8 cellular contexts compared by ENCODE assay signal in genomic region chr5:107673368-107674136, GRCh38. TPM values are rescaled to one million over a fixed set of nuclear protein-coding genes. Genes with fewer than 3 reads are reported as not detected.
A peak's percentile ranks its signal among the peaks of the same experiment; 100 is the strongest.
DNase-seq lines count a peak whose midpoint lies in the region; ATAC-seq and FAIRE-seq lines count a peak whose summit lies in the region.

No MANE protein-coding gene starts in this region.

- H3K36me3 ChIP-seq in NT2/D1 (ENCODE audit: insufficient read depth, insufficient read length, low read length) = no peaks in the 10 kb centered on the region

- no peak for FAIRE-seq in HTR-8/SVneo (lab: Jason Lieb, UNC)

- H3K9ac ChIP-seq in NT2/D1 (ENCODE audit: insufficient read length, low read depth) = peak overlapping the region; percentile 74

- H3K4me3 ChIP-seq in NT2/D1 (ENCODE audit: insufficient read length, low read depth) = peak overlapping the region; percentile 55

- peak overlapping the region; percentile 90 for H3K27ac ChIP-seq in epithelial cell of prostate

- H3K9me3 ChIP-seq in NT2/D1 (ENCODE audit: insufficient read depth, low read length) = no peaks in the 10 kb centered on the region

- ATAC-seq in GM21390 (IDR thresholded peaks at IDR 0.05; ENCODE audit: unreplicated experiment) = peak; percentile 63

- DNase-seq in Caki2 (ENCODE audit: low read depth) (peak; percentile 82), HTR-8/SVneo (ENCODE audit: insufficient read length, low spot score) (peak; percentile 75), NT2/D1 (ENCODE audit: low read depth, low spot score) (no peak), activated T-cell treated with anti-CD3 and anti-CD28 coated beads for 4 hours (peak; percentile 56), epithelial cell of prostate (ENCODE audit: low read depth, low spot score) (no peak), mucosa of gallbladder (ENCODE audit: low spot score) (peak; percentile 90)
- DNase-seq in stimulated activated CD8-positive, alpha-beta memory T cell treated with anti-CD3 and anti-CD28 coated beads, Interleukin-4, amount 100 ng/mL, for 24 hours (ENCODE audit: low read depth) = peak; percentile 68

- no peaks in the 10 kb centered on the region for H3K4me1 ChIP-seq in NT2/D1 (ENCODE audit: insufficient read depth, insufficient read length)

- peaks cover 7% of the 10 kb centered on the region for H3K27me3 ChIP-seq in NT2/D1 (ENCODE audit: insufficient read depth, insufficient read length)

- in situ Hi-C loops in Caki2 (cut with HindIII; ENCODE audit: low pct_unique_long_range_greater_than_20kb, low sequenced_read_pairs) = no loop called here

RNA-seq across cellular contexts. Expression of gene EFNA5, which starts 2.8 kb away (rescaled TPM):
- total RNA-seq in Caki2 (2014; rRNA removed; shearing (Covaris generic); ENCODE audit: low replicate concordance) = 9.8 and 12.0 TPM in 2 replicates
- total RNA-seq in mucosa of gallbladder = 27.9 TPM

Comparison
In these comparisons a context has a peak if more than half of its experiments do, and no peak if none do; other contexts are left out.
1. DNase-seq: peak in Caki2 (single experiment), HTR-8/SVneo (single experiment), activated T-cell treated with anti-CD3 and anti-CD28 coated beads for 4 hours (single experiment), mucosa of gallbladder (single experiment) and stimulated activated CD8-positive, alpha-beta memory T cell treated with anti-CD3 and anti-CD28 coated beads, Interleukin-4, amount 100 ng/mL, for 24 hours (single experiment); none in NT2/D1 (single experiment) and epithelial cell of prostate (single experiment).